ENCODE assay signal across 1 cellular context in genomic region chr1:236083650-236084385, GRCh38.
TF ChIP-seq lines count a peak whose summit lies in the region.

No MANE protein-coding gene starts in this region.

TF ChIP-seq in WTC11, 78 proteins besides CTCF, POLR2A, EP300 and RAD21 (continued from another document):
- TF ChIP-seq STAT6 (CRISPR knock-in tag; conservative IDR thresholded peaks at IDR 0.05; ENCODE audit: low read depth) = no peak
- no peak for TF ChIP-seq ZNF281 (CRISPR knock-in tag; IDR thresholded peaks at IDR 0.05)
- TF ChIP-seq CBFB (CRISPR knock-in tag; IDR thresholded peaks at IDR 0.05; ENCODE audit: low read depth) = no peak
- no peak for TF ChIP-seq CREM (CRISPR knock-in tag; IDR thresholded peaks at IDR 0.05)
- TF ChIP-seq NR1H2 (CRISPR knock-in tag; IDR thresholded peaks at IDR 0.05) = no peak
- TF ChIP-seq ZBTB43 (CRISPR knock-in tag; IDR thresholded peaks at IDR 0.05) = no peak
- no peak for TF ChIP-seq ETV6 (CRISPR knock-in tag; IDR thresholded peaks at IDR 0.05)
- no peak for TF ChIP-seq E2F5 (CRISPR knock-in tag; IDR thresholded peaks at IDR 0.05)
- TF ChIP-seq FOXK1 (CRISPR knock-in tag; IDR thresholded peaks at IDR 0.05) = no peak
- no peak for TF ChIP-seq ZNF219 (CRISPR knock-in tag; IDR thresholded peaks at IDR 0.05; ENCODE audit: borderline replicate concordance)
- TF ChIP-seq RORB (CRISPR knock-in tag; IDR thresholded peaks at IDR 0.05) = no peak
- no peak for TF ChIP-seq TEAD4 (CRISPR knock-in tag; IDR thresholded peaks at IDR 0.05)
TF ChIP-seq in WTC11: peak in this region for 0.
